8 cellular contexts compared by ENCODE assay signal in genomic region chr5:43603535-43604363, GRCh38. TPM values are rescaled to one million over a fixed set of nuclear protein-coding genes. Genes with fewer than 3 reads are reported as not detected.
DNase-seq lines count a peak whose midpoint lies in the region; ATAC-seq and TF ChIP-seq lines count a peak whose summit lies in the region.

No MANE protein-coding gene starts in this region.

- H3K9me3 ChIP-seq in neutrophil = no peaks in the 10 kb centered on the region

- H3K4me3 ChIP-seq in Jurkat, Clone E6-1 (ENCODE audit: low read length) = peak overlapping the region; percentile 91
- H3K4me3 ChIP-seq in neutrophil (ENCODE audit: low read depth in 1 of 2, low read length in 1 of 2) = peak overlapping the region; percentile 64 to 85

- peaks cover 24 to 28% of the 10 kb centered on the region in 2 experiments for H3K4me1 ChIP-seq in neutrophil (ENCODE audit: control insufficient read depth in 1 of 2, insufficient read depth in 1 of 2, low read depth in 1 of 2, low read length in 1 of 2)

- H3K36me3 ChIP-seq in neutrophil = no peaks in the 10 kb centered on the region

- ATAC-seq in GM21528 (IDR thresholded peaks at IDR 0.05; ENCODE audit: low FRiP score, unreplicated experiment) = peak; percentile 45

- H3K27ac ChIP-seq in neutrophil (peak overlapping the region; percentile 74), temporal lobe (ENCODE audit: low read depth, low read length) (peak overlapping the region; percentile 63)

- no peak for TF ChIP-seq CTCF in neutrophil (IDR thresholded peaks at IDR 0.05)

- DNase-seq in DMS153 treated with DMSO at 0.1 percent for 48 hours (lab: John Stamatoyannopoulos, UW; ENCODE audit: unreplicated experiment) = peak; percentile 95
- peak; percentile 35 for DNase-seq in Jurkat, Clone E6-1 (ENCODE audit: low read depth, low spot score)
- peak; percentile 95 to 97 for DNase-seq in SHP77 (lab: John Stamatoyannopoulos, UW)
- peak; percentile 41 for DNase-seq in activated gamma-delta T cell (lab: John Stamatoyannopoulos, UW)
- DNase-seq in foreskin melanocyte = peak; percentile 50

- no peaks in the 10 kb centered on the region for H3K27me3 ChIP-seq in neutrophil

RNA-seq across cellular contexts. Expression of gene NNT, which starts 0.8 kb away (rescaled TPM):
- polyA plus RNA-seq in Jurkat, Clone E6-1 (2012; ENCODE audit: insufficient read depth, insufficient read length) = 45.7 TPM
- total RNA-seq in temporal lobe = 143 TPM

RNA-seq across cellular contexts. Expression of gene PAIP1, which starts 46.9 kb away (rescaled TPM):
- polyA plus RNA-seq in Jurkat, Clone E6-1 (2012; ENCODE audit: insufficient read depth, insufficient read length) = 36.4 TPM
- total RNA-seq in temporal lobe = 162 TPM

Comparison
In these comparisons a context has a peak if more than half of its experiments do, and no peak if none do; other contexts are left out.
1. Peak in every context shown above with its lines: DNase-seq, ATAC-seq, H3K4me3 ChIP-seq and H3K27ac ChIP-seq.
2. DNase-seq: peak in every context shown above with its lines; median percentile 96 in SHP77; 95 in DMS153 treated with DMSO at 0.1 percent for 48 hours; 50 in foreskin melanocyte; 41 in activated gamma-delta T cell; 35 in Jurkat, Clone E6-1.